26 cellular contexts compared by ENCODE assay signal in genomic region chr3:64449026-64449425, GRCh38.
A peak's percentile ranks its signal among the peaks of the same experiment; 100 is the strongest.
DNase-seq lines count a peak whose midpoint lies in the region; ATAC-seq and TF ChIP-seq lines count a peak whose summit lies in the region.
"Had no signal": no experiment of that assay in that cellular context is flagged by ENCODE, and none has a peak within 500 bp of the region (broad histone marks: within the 10 kb centered on the region; RNA-seq: fewer than 3 reads in every experiment).

No MANE protein-coding gene starts in this region.

- no peaks in the 10 kb centered on the region for H3K9me3 ChIP-seq in OCI-LY3 (ENCODE audit: insufficient read depth, low read length)
- H3K9me3 ChIP-seq: heart left ventricle, thoracic aorta had no signal

- no peaks in the 10 kb centered on the region for H3K27me3 ChIP-seq in OCI-LY3 (ENCODE audit: low read depth, low read length)

- peak overlapping the region; percentile 38 for H3K4me3 ChIP-seq in OCI-LY3 (ENCODE audit: low read length)
- H3K4me3 ChIP-seq: heart left ventricle, thoracic aorta had no signal

- peak overlapping the region; percentile 82 for H3K27ac ChIP-seq in OCI-LY3 (ENCODE audit: low read length)
- H3K27ac ChIP-seq: epithelial cell of prostate, heart left ventricle, thoracic aorta had no signal

- in situ Hi-C loops in GM13977 (cut with MboI; ENCODE audit: low pct_unique_long_range_greater_than_20kb, low sequenced_read_pairs, unreplicated experiment) = no loop called here

- H2AFZ ChIP-seq in OCI-LY3 (ENCODE audit: low read depth, low read length) = peak overlapping the region; percentile 7; the same call in 1 of the 2 replicates

- H4K20me1 ChIP-seq in OCI-LY3 (ENCODE audit: insufficient read depth, low read length) = no peaks in the 10 kb centered on the region

- peaks cover 73% of the 10 kb centered on the region for H3K4me1 ChIP-seq in OCI-LY3 (ENCODE audit: low read length)

- H3K36me3 ChIP-seq in OCI-LY3 (replicated peaks; ENCODE audit: low read depth, low read length) = no peaks in the 10 kb centered on the region
- H3K36me3 ChIP-seq: heart left ventricle, thoracic aorta had no signal

- TF ChIP-seq CTCF in GM13977 (IDR thresholded peaks at IDR 0.05; ENCODE audit: extremely low read depth, insufficient read depth, missing control alignments) = no peak
- TF ChIP-seq CTCF in OCI-LY3 (IDR thresholded peaks at IDR 0.05; ENCODE audit: low read depth, low read length) = no peak

- peak overlapping the region; percentile 66 for H3K9ac ChIP-seq in OCI-LY3 (ENCODE audit: low read length)

- DNase-seq in GM13977 (ENCODE audit: low spot score) (peak; percentile 65), SHP77 treated with DMSO at 0.1 percent for 48 hours (lab: John Stamatoyannopoulos, UW) (no peak), DMS79 (lab: John Stamatoyannopoulos, UW) (no peak), iPS-NIHi7 (ENCODE audit: extremely low spot score) (no peak)
- no peak for DNase-seq in activated CD4-positive, alpha-beta T cell treated with anti-CD3 and anti-CD28 coated beads, Interleukin-2, amount 50 U/mL, for 1 hour
- DNase-seq: activated CD4-positive, CD25-positive, alpha-beta regulatory T cell; activated CD8-positive, alpha-beta memory T cell treated with anti-CD3 and anti-CD28 coated beads for 24 hours; activated naive CD4-positive, alpha-beta T cell treated with anti-CD3 and anti-CD28 coated beads, Interleukin-2, amount 10 ng/mL, durations not matched to agents 7 days and 5 days; activated T-cell treated with anti-CD3 and anti-CD28 coated beads, Interleukin-2, amount 50 U/mL, for 4 hours; CD4-positive, CD25-positive, alpha-beta regulatory T cell; HCEC 1CT; heart left ventricle; mesendoderm; MV-4-11; NCI-H187 treated with DMSO at 0.1 percent for 48 hours; NCI-H226; NCI-H748 treated with DMSO at 0.1 percent for 48 hours; small intestine; stimulated activated CD4-positive, alpha-beta T cell treated with anti-CD3 and anti-CD28 coated beads, Interleukin-2, amount 100 ng/mL, for 24 hours had no signal

- H3K4me2 ChIP-seq in OCI-LY3 (ENCODE audit: low read length) = peak overlapping the region; percentile 77

- ATAC-seq in GM21360 (IDR thresholded peaks at IDR 0.05; ENCODE audit: unreplicated experiment) (peak; percentile 44), HG02885 (IDR thresholded peaks at IDR 0.05; ENCODE audit: poor library complexity, unreplicated experiment) (peak; percentile 62)
- ATAC-seq: activated T-cell treated with anti-CD3 and anti-CD28 coated beads, Interleukin-2, amount 50 U/mL, for 4 hours; heart left ventricle; left lobe of liver; stimulated activated memory B cell treated with anti-CD40 and anti-IgM and Interleukin-4, amounts not matched to agents 10 μg/mL and 1 μg/mL and 100 μg/mL, for 72 hours had no signal

- no peaks in the 10 kb centered on the region for H3K79me2 ChIP-seq in OCI-LY3 (ENCODE audit: low read length)
